ENCODE assay signal across 18 cellular contexts in genomic region chr16:48381201-48381600, GRCh38. TPM values are rescaled to one million over a fixed set of nuclear protein-coding genes. Genes with fewer than 3 reads are reported as not detected.
DNase-seq lines count a peak whose midpoint lies in the region; ATAC-seq and TF ChIP-seq lines count a peak whose summit lies in the region.
"Had no signal": no experiment of that assay in that cellular context is flagged by ENCODE, and none has a peak within 500 bp of the region (broad histone marks: within the 10 kb centered on the region; RNA-seq: fewer than 3 reads in every experiment).

No MANE protein-coding gene starts in this region.

- H3K9me3 Mint-ChIP-seq in WTC11, result no peaks in the 10 kb centered on the region
- H3K9me3 Mint-ChIP-seq in osteocyte (ENCODE audit: unreplicated experiment), result no peaks in the 10 kb centered on the region
- H3K9me3 Mint-ChIP-seq: activated CD4-positive, alpha-beta memory T cell treated with anti-CD3 and anti-CD28 coated beads for 36 hours; activated naive CD4-positive, alpha-beta T cell treated with anti-CD3 and anti-CD28 coated beads, Interleukin-2, amount 50 U/mL, for 72 hours; activated T-cell treated with anti-CD3 and anti-CD28 coated beads, Interleukin-2, amount 50 U/mL, for 4 hours; HFFc6; T-cell had no signal

- peaks cover 58% of the 10 kb centered on the region for H3K4me1 Mint-ChIP-seq in WTC11
- H3K4me1 Mint-ChIP-seq in osteocyte (ENCODE audit: unreplicated experiment), result peaks cover 63% of the 10 kb centered on the region

- CTCF ChIA-PET in WTC11 (lab: Charles Lee), result interaction anchor here (3.2 kb wide), 1 partner anchor 242 kb away, joined by 13 read pairs; no protein-coding TSS in a partner anchor

- DNase-seq in ELR (ENCODE audit: low read depth) (peak; percentile 29), WTC11 (ENCODE audit: low spot score) (no peak), erythroblast (lab: John Stamatoyannopoulos, UW) (peak; percentile 45 to 54), osteocyte (ENCODE audit: extremely low spot score, unreplicated experiment) (peak; percentile 10), Ammon's horn (ENCODE audit: low spot score) (no peak), NCI-H1694 (lab: John Stamatoyannopoulos, UW) (no peak), COLO668 (lab: John Stamatoyannopoulos, UW; ENCODE audit: unreplicated experiment) (no peak)
- DNase-seq: activated CD4-positive, alpha-beta memory T cell treated with anti-CD3 and anti-CD28 coated beads for 36 hours; activated T-cell treated with anti-CD3 and anti-CD28 coated beads, Interleukin-2, amount 50 U/mL, for 4 hours; DMS153; effector CD8-positive, alpha-beta T cell; HFFc6; NCI-H2081; posterior cingulate gyrus; T-cell had no signal

- H3K4me3 Mint-ChIP-seq in WTC11 (no peak overlapping the region), osteocyte (ENCODE audit: unreplicated experiment) (no peak overlapping the region)
- H3K4me3 Mint-ChIP-seq: activated CD4-positive, alpha-beta memory T cell treated with anti-CD3 and anti-CD28 coated beads for 36 hours; activated T-cell treated with anti-CD3 and anti-CD28 coated beads, Interleukin-2, amount 50 U/mL, for 4 hours; HFFc6; T-cell had no signal

- POLR2A ChIA-PET in WTC11 (lab: Charles Lee), result interaction anchor here (2.5 kb wide), 1 partner anchor 15 kb away, joined by 13 read pairs; no protein-coding TSS in a partner anchor

- ATAC-seq in WTC11 (no peak), HG02884 (IDR thresholded peaks at IDR 0.05; ENCODE audit: unreplicated experiment) (no peak)
- ATAC-seq: activated naive CD4-positive, alpha-beta T cell treated with anti-CD3 and anti-CD28 coated beads, Interleukin-2, amount 50 U/mL, for 72 hours; activated T-cell treated with anti-CD3 and anti-CD28 coated beads, Interleukin-2, amount 50 U/mL, for 4 hours; left lobe of liver; T-cell had no signal

- TF ChIP-seq POLR2A in erythroblast (IDR thresholded peaks at IDR 0.05; ENCODE audit: low read length), result no peak

- H3K27me3 Mint-ChIP-seq in WTC11 (ENCODE audit: low read depth), result no peaks in the 10 kb centered on the region
- no peaks in the 10 kb centered on the region for H3K27me3 Mint-ChIP-seq in osteocyte (ENCODE audit: unreplicated experiment)
- H3K27me3 Mint-ChIP-seq: activated CD4-positive, alpha-beta memory T cell treated with anti-CD3 and anti-CD28 coated beads for 36 hours; T-cell had no signal

- H3K27ac Mint-ChIP-seq in WTC11 (peak overlapping the region; percentile 77), osteocyte (ENCODE audit: unreplicated experiment) (peak overlapping the region; percentile 9)
- H3K27ac Mint-ChIP-seq: activated CD4-positive, alpha-beta memory T cell treated with anti-CD3 and anti-CD28 coated beads for 36 hours; activated naive CD4-positive, alpha-beta T cell treated with anti-CD3 and anti-CD28 coated beads, Interleukin-2, amount 50 U/mL, for 72 hours; HFFc6; T-cell had no signal

- TF ChIP-seq CTCF in WTC11 (IDR thresholded peaks at IDR 0.05) (no peak), osteocyte (IDR thresholded peaks at IDR 0.05) (no peak)

- 0 out of 2 replicates have a peak, but pooled peaks cover 2% of the 10 kb centered on the region for H3K36me3 Mint-ChIP-seq in WTC11
- H3K36me3 Mint-ChIP-seq in osteocyte (ENCODE audit: unreplicated experiment), result no peaks in the 10 kb centered on the region
- H3K36me3 Mint-ChIP-seq: T-cell had no signal

TF ChIP-seq in WTC11, 78 proteins besides CTCF, POLR2A, EP300 and RAD21 (continues in another document):
- TF ChIP-seq MXD4 (CRISPR knock-in tag; IDR thresholded peaks at IDR 0.05; ENCODE audit: borderline replicate concordance) (no peak), ZNF512 (CRISPR knock-in tag; IDR thresholded peaks at IDR 0.05; ENCODE audit: borderline replicate concordance) (no peak), HMGXB4 (CRISPR knock-in tag; IDR thresholded peaks at IDR 0.05) (no peak), ZNF121 (CRISPR knock-in tag; IDR thresholded peaks at IDR 0.05) (no peak), USF1 (CRISPR knock-in tag; IDR thresholded peaks at IDR 0.05) (no peak), NR2C2 (CRISPR knock-in tag; IDR thresholded peaks at IDR 0.05) (no peak), EMX1 (CRISPR knock-in tag; IDR thresholded peaks at IDR 0.05) (no peak), ZMAT4 (CRISPR knock-in tag; IDR thresholded peaks at IDR 0.05) (no peak), AFF4 (CRISPR knock-in tag; IDR thresholded peaks at IDR 0.05; ENCODE audit: borderline replicate concordance) (no peak), CREM (CRISPR knock-in tag; IDR thresholded peaks at IDR 0.05) (no peak), MLX (CRISPR knock-in tag; IDR thresholded peaks at IDR 0.05) (no peak), GRHL2 (CRISPR knock-in tag; IDR thresholded peaks at IDR 0.05; ENCODE audit: insufficient replicate concordance, severe bottlenecking) (no peak), SOX15 (CRISPR knock-in tag; IDR thresholded peaks at IDR 0.05) (no peak)

RNA-seq across cellular contexts. Expression of gene SIAH1, which starts 4.0 kb away (rescaled TPM):
- total RNA-seq in WTC11 (2021), result 27.0 to 29.9 TPM (median 28.0 TPM) in 3 replicates
- 29.4 and 32.2 TPM in 2 replicates for total RNA-seq in osteocyte

Comparison
In these comparisons a context has a peak if more than half of its experiments do, and no peak if none do; other contexts are left out.
1. DNase-seq: peak in ELR (single experiment), erythroblast (2 of 2) and osteocyte (single experiment); none in WTC11 (single experiment), Ammon's horn (single experiment), NCI-H1694 (single experiment) and COLO668 (single experiment).